Comparison of ENCODE assay signal across 2 cellular contexts in genomic region chr16:2151188-2152091, GRCh38.
TF ChIP-seq lines count a peak whose summit lies in the region.

No MANE protein-coding gene starts in this region.

TF ChIP-seq in GM23338, 12 proteins besides CTCF, POLR2A, EP300 and RAD21 (continued from another document):
- TF ChIP-seq ZNF462 (CRISPR knock-in tag; IDR thresholded peaks at IDR 0.05): no peak
- TF ChIP-seq ETS1 (IDR thresholded peaks at IDR 0.05): 0 out of 2 replicates have a peak, but pooled peaks have one; percentile 1
- TF ChIP-seq CREB1 (CRISPR knock-in tag; IDR thresholded peaks at IDR 0.05; ENCODE audit: low read depth): peak; percentile 7; the same call in 1 of the 2 replicates
- TF ChIP-seq POLR2AphosphoS5 (IDR thresholded peaks at IDR 0.05; ENCODE audit: low read depth): peak; percentile 60

TF ChIP-seq in WTC11, 78 proteins besides CTCF, POLR2A, EP300 and RAD21 (continued from another document and continues in another):
- TF ChIP-seq ZNF532 (CRISPR knock-in tag; IDR thresholded peaks at IDR 0.05; ENCODE audit: borderline replicate concordance): 0 out of 2 replicates have a peak, but pooled peaks have one; percentile 2
- no peak for TF ChIP-seq GABPB1 (CRISPR knock-in tag; IDR thresholded peaks at IDR 0.05)
- no peak for TF ChIP-seq STAT6 (CRISPR knock-in tag; conservative IDR thresholded peaks at IDR 0.05; ENCODE audit: low read depth)
- TF ChIP-seq NFATC4 (CRISPR knock-in tag; IDR thresholded peaks at IDR 0.05): peak; percentile 73
- TF ChIP-seq ZNF281 (CRISPR knock-in tag; IDR thresholded peaks at IDR 0.05): no peak
- TF ChIP-seq FOXK1 (CRISPR knock-in tag; IDR thresholded peaks at IDR 0.05): 0 out of 2 replicates have a peak, but pooled peaks have one; percentile 2
- peak; percentile 83 for TF ChIP-seq ERG (CRISPR knock-in tag; IDR thresholded peaks at IDR 0.05)
- TF ChIP-seq AFF4 (CRISPR knock-in tag; IDR thresholded peaks at IDR 0.05; ENCODE audit: borderline replicate concordance): 0 out of 2 replicates have a peak, but pooled peaks have one; percentile 40
- no peak for TF ChIP-seq ZBTB43 (CRISPR knock-in tag; IDR thresholded peaks at IDR 0.05)
- 0 out of 2 replicates have a peak, but pooled peaks have one; percentile 57 for TF ChIP-seq GTF2I (CRISPR knock-in tag; conservative IDR thresholded peaks at IDR 0.05)
- no peak; the same call in 1 of the 2 replicates for TF ChIP-seq ATF1 (CRISPR knock-in tag; IDR thresholded peaks at IDR 0.05)
- peak; percentile 83; the same call in 1 of the 2 replicates for TF ChIP-seq AR (CRISPR knock-in tag; IDR thresholded peaks at IDR 0.05)
- TF ChIP-seq PRRX2 (CRISPR knock-in tag; IDR thresholded peaks at IDR 0.05): peak; percentile 87
- no peak for TF ChIP-seq ZBTB21 (CRISPR knock-in tag; IDR thresholded peaks at IDR 0.05; ENCODE audit: borderline replicate concordance)
- 0 out of 2 replicates have a peak, but pooled peaks have one; percentile 23 for TF ChIP-seq NFYB (CRISPR knock-in tag; conservative IDR thresholded peaks at IDR 0.05; ENCODE audit: low read depth)
- peak; percentile 56; the same call in 1 of the 2 replicates for TF ChIP-seq ZNF416 (CRISPR knock-in tag; IDR thresholded peaks at IDR 0.05)
- TF ChIP-seq NR1H2 (CRISPR knock-in tag; IDR thresholded peaks at IDR 0.05): no peak
- peak; percentile 42; the same call in 1 of the 2 replicates for TF ChIP-seq E2F5 (CRISPR knock-in tag; IDR thresholded peaks at IDR 0.05)
- TF ChIP-seq E2F1 (CRISPR knock-in tag; IDR thresholded peaks at IDR 0.05): no peak
- no peak for TF ChIP-seq TP53 (CRISPR knock-in tag; IDR thresholded peaks at IDR 0.05)
- TF ChIP-seq NFE2L1 (CRISPR knock-in tag; IDR thresholded peaks at IDR 0.05): peak; percentile 63; the same call in 1 of the 2 replicates
- 0 out of 2 replicates have a peak, but pooled peaks have one; percentile 56 for TF ChIP-seq RELA (CRISPR knock-in tag; IDR thresholded peaks at IDR 0.05; ENCODE audit: borderline replicate concordance)
- TF ChIP-seq ZNF317 (CRISPR knock-in tag; IDR thresholded peaks at IDR 0.05; ENCODE audit: borderline replicate concordance, low read depth): no peak
- TF ChIP-seq ZNF219 (CRISPR knock-in tag; IDR thresholded peaks at IDR 0.05; ENCODE audit: borderline replicate concordance): no peak; the same call in 1 of the 2 replicates
- TF ChIP-seq ZNF423 (CRISPR knock-in tag; IDR thresholded peaks at IDR 0.05): peak; percentile 48; the same call in 1 of the 2 replicates
- peak; percentile 69 for TF ChIP-seq CREB1 (CRISPR knock-in tag; IDR thresholded peaks at IDR 0.05)
- TF ChIP-seq ZMAT4 (CRISPR knock-in tag; IDR thresholded peaks at IDR 0.05): no peak
- no peak for TF ChIP-seq CBFB (CRISPR knock-in tag; IDR thresholded peaks at IDR 0.05; ENCODE audit: low read depth)
